ENCODE assay signal across 8 cellular contexts in the genomic region with DNA sequence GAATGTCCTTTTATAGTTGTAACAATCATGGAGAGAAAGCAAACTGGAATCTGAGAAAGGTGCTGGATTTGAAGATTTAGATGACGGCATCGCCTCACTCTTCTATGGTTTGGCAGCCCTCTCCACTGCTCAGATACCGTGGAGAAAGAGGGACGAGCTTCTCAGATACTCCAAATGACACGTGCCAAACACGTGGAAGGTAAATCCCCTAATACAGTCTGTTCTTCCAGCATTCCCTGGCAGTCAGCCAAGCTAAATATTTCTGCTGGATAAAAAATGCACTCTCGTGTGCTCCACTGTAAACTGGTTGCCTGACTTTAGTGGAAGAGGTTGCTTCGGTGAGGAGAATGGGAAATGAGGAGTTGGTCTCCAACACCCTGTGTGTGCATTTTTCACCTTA. TPM values are rescaled to one million over a fixed set of nuclear protein-coding genes. Genes with fewer than 3 reads are reported as not detected.
A peak's percentile ranks its signal among the peaks of the same experiment; 100 is the strongest.
DNase-seq lines count a peak whose midpoint lies in the region; ATAC-seq and TF ChIP-seq lines count a peak whose summit lies in the region.

No MANE protein-coding gene starts in this region.

- WGBS in sigmoid colon, 2 donors = 18 to 47% methylated on average over 8 of the region's 8 CpGs

- intact Hi-C loops in sigmoid colon (cut with DNase I) = no loop called here
- intact Hi-C loops in vagina (cut with DNase I) = no loop called here

- H3K27ac ChIP-seq in foreskin keratinocyte = no peak overlapping the region
- H3K27ac ChIP-seq in sigmoid colon = no peak overlapping the region
- no peak overlapping the region for H3K27ac ChIP-seq in vagina

- TF ChIP-seq CTCF in foreskin keratinocyte (conservative IDR thresholded peaks at IDR 0.05) = no peak
- no peak for TF ChIP-seq CTCF in sigmoid colon (IDR thresholded peaks at IDR 0.05)
- no peak for TF ChIP-seq CTCF in vagina (IDR thresholded peaks at IDR 0.05)

- H3K27me3 ChIP-seq in foreskin keratinocyte = no peaks in the 10 kb centered on the region
- H3K27me3 ChIP-seq in sigmoid colon = no peaks in the 10 kb centered on the region
- H3K27me3 ChIP-seq in vagina = no peaks in the 10 kb centered on the region

- no peak for TF ChIP-seq EP300 in sigmoid colon (IDR thresholded peaks at IDR 0.05)

- H3K4me1 ChIP-seq in foreskin keratinocyte (peaks cover 5% of the 10 kb centered on the region), sigmoid colon (no peaks in the 10 kb centered on the region), vagina (peaks cover 4% of the 10 kb centered on the region)

- ATAC-seq in foreskin keratinocyte (peak; percentile 72), HG03439 (IDR thresholded peaks at IDR 0.05; ENCODE audit: unreplicated experiment) (no peak)

- H3K4me3 ChIP-seq in sigmoid colon (no peak overlapping the region), vagina (no peak overlapping the region)

- no peaks in the 10 kb centered on the region for H3K36me3 ChIP-seq in sigmoid colon
- no peaks in the 10 kb centered on the region for H3K36me3 ChIP-seq in vagina

- peak; percentile 41 for DNase-seq in AG08395 (ENCODE audit: low spot score)
- peak; percentile 61 for DNase-seq in NCI-H1048 (lab: John Stamatoyannopoulos, UW)
- peak; percentile 10 for DNase-seq in SK-N-DZ (ENCODE audit: low spot score)
- peak in 1 of 2 donors; percentile 86 for DNase-seq in foreskin keratinocyte
- DNase-seq in sigmoid colon = no peak
- no peak for DNase-seq in stimulated activated CD4-positive, alpha-beta T cell treated with anti-CD3 and anti-CD28 coated beads, Interleukin-4, amount 100 ng/mL, for 24 hours
- no peak for DNase-seq in vagina (ENCODE audit: extremely low spot score in 2 of 2)

- TF ChIP-seq POLR2A in sigmoid colon (IDR thresholded peaks at IDR 0.05) = no peak
- TF ChIP-seq POLR2A in vagina (IDR thresholded peaks at IDR 0.05) = no peak

- H3K9me3 ChIP-seq in sigmoid colon (no peaks in the 10 kb centered on the region), vagina (no peaks in the 10 kb centered on the region)

RNA-seq across cellular contexts. Expression of a gene that starts 16.7 kb away (rescaled TPM):
- not detected in 2 replicates for polyA plus RNA-seq in SK-N-DZ (2014; cell fraction: cytosol; rRNA removed)
- not detected in 2 replicates for polyA plus RNA-seq in SK-N-DZ (2014; cell fraction: nucleus; rRNA removed)
- 10.1 and 19.6 TPM in 2 replicates for total RNA-seq in foreskin keratinocyte
- polyA plus RNA-seq in foreskin keratinocyte = 3.4 and 5.9 TPM in 2 replicates
- total RNA-seq in sigmoid colon = 1 to 10 TPM in 3 of 4 donors, under 1 TPM in 1; 0.55 to 1.6 (median 1.2) TPM
- 10 to 100 TPM in 1 of 3 donors, 1 to 10 TPM in 2; 3.0 to 17.6 (median 7.2) TPM for polyA plus RNA-seq in sigmoid colon
- total RNA-seq in vagina = 27.0 TPM

Comparison
In these comparisons a context has a peak if more than half of its experiments do, and no peak if none do; other contexts are left out.
1. DNase-seq: peak in AG08395 (single experiment), NCI-H1048 (single experiment) and SK-N-DZ (single experiment); none in sigmoid colon (single experiment), stimulated activated CD4-positive, alpha-beta T cell treated with anti-CD3 and anti-CD28 coated beads, Interleukin-4, amount 100 ng/mL, for 24 hours (single experiment) and vagina (0 of 2).